Comparison of ENCODE assay signal across 17 cellular contexts in the genomic region with DNA sequence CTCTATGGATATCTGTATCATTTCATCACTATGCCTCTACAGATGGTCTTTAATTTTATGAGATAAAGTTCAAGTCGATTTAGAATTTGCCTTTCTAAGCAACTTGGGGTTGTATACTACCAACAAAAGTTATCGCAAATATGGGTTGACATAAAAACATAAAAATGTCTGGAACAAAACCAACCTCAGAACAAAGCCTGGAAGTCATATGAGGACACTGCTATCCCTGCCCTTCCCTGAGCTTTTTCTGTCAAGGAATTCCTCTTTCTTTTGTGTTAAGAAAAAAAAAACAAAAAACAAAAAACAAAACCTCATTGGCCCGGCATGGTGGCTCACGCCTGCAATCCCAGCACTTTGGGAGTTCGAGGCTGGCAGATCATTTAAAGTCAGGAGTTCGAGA.
DNase-seq lines count a peak whose midpoint lies in the region; ATAC-seq, FAIRE-seq and TF ChIP-seq lines count a peak whose summit lies in the region.
"Had no signal": no experiment of that assay in that cellular context is flagged by ENCODE, and none has a peak within 500 bp of the region (broad histone marks: within the 10 kb centered on the region; RNA-seq: fewer than 3 reads in every experiment).

No MANE protein-coding gene starts in this region.

- H3K27me3 ChIP-seq in right lobe of liver (no peaks in the 10 kb centered on the region), HepG2 (ENCODE audit: control insufficient read depth in 1 of 2, insufficient read depth in 2 of 2, low read length in 2 of 2) (no peaks in the 10 kb centered on the region), endothelial cell of umbilical vein (ENCODE audit: control insufficient read depth in 2 of 2, insufficient read depth in 2 of 2, low read length in 2 of 2) (peaks cover 0 to 2% of the 10 kb centered on the region in 2 experiments), A673 (replicated peaks; ENCODE audit: insufficient read depth, low read depth, low read length, poor library complexity) (no peaks in the 10 kb centered on the region)

- H3K9me3 ChIP-seq in right lobe of liver (no peaks in the 10 kb centered on the region), HepG2 (ENCODE audit: low read length) (no peaks in the 10 kb centered on the region), endothelial cell of umbilical vein (replicated peaks; ENCODE audit: control insufficient read depth, insufficient read depth, low read length) (no peaks in the 10 kb centered on the region), A673 (ENCODE audit: low read depth, low read length, poor library complexity, severe bottlenecking) (no peaks in the 10 kb centered on the region)
- H3K9me3 ChIP-seq: Caco-2, HAP-1 had no signal

- TF ChIP-seq CTCF in right lobe of liver (IDR thresholded peaks at IDR 0.05), result no peak
- TF ChIP-seq CTCF in HepG2 (CRISPR knock-in tag; IDR thresholded peaks at IDR 0.05), result no peak
- TF ChIP-seq CTCF in endothelial cell of umbilical vein (IDR thresholded peaks at IDR 0.05; ENCODE audit: extremely low read depth in 1 of 2, insufficient read depth in 1 of 2, low read depth in 1 of 2, low read length in 2 of 2), result no peak
- TF ChIP-seq CTCF in A673 (conservative IDR thresholded peaks at IDR 0.05; ENCODE audit: low read depth, low read length), result no peak

- H3K4me2 ChIP-seq in HepG2 (ENCODE audit: low read depth, low read length), result no peak overlapping the region
- no peak overlapping the region for H3K4me2 ChIP-seq in endothelial cell of umbilical vein (ENCODE audit: insufficient read depth, low read length)

- ATAC-seq in right lobe of liver (peak; percentile 43 to 66 (median 50)), HepG2 (no peak)

- BruUV-seq in HepG2 (replicated peaks; lab: Mats Ljungman, UMichigan) (no TSS peak), endothelial cell of umbilical vein (replicated peaks; lab: Mats Ljungman, UMichigan) (no TSS peak), A673 (replicated peaks; lab: Mats Ljungman, UMichigan) (no TSS peak)

- H3K4me3 ChIP-seq in right lobe of liver (no peak overlapping the region), HepG2 (replicated peaks in 1 of 3; ENCODE audit: insufficient read depth in 1 of 3, low read depth in 2 of 3, low read length in 3 of 3) (no peak overlapping the region), endothelial cell of umbilical vein (replicated peaks in 1 of 3; ENCODE audit: insufficient read depth in 1 of 3, low read depth in 1 of 3, low read length in 3 of 3) (no peak overlapping the region), A673 (ENCODE audit: low read depth, low read length, poor library complexity, severe bottlenecking) (no peak overlapping the region)
- H3K4me3 ChIP-seq: HAP-1 had no signal

- intact Hi-C loops in right lobe of liver (cut with DNase I), result no loop called here
- intact Hi-C loops in HepG2 (cut with micrococcal nuclease; ENCODE audit: unreplicated experiment), result no loop called here
- intact Hi-C loops in endothelial cell of umbilical vein (cut with micrococcal nuclease), result no loop called here
- intact Hi-C loops in A673 (cut with micrococcal nuclease; ENCODE audit: unreplicated experiment), result no loop called here

- POLR2A ChIA-PET in HepG2 (lab: Yijun Ruan, JAX) (no interaction called here), endothelial cell of umbilical vein (lab: Charles Lee) (no interaction called here), A673 (lab: Charles Lee; ENCODE audit: low non-redundant PET) (no interaction called here)

- CTCF ChIA-PET in HepG2 (lab: Yijun Ruan, JAX; ENCODE audit: low intra/inter-chr PET ratio, low total read pairs), result no interaction called here
- CTCF ChIA-PET in endothelial cell of umbilical vein (lab: Charles Lee), result interaction anchor here (0.9 to 3.4 kb wide), 3 partner anchors 12 to 41 kb away, joined by 3 to 16 read pairs (median 5); no protein-coding TSS in a partner anchor
- CTCF ChIA-PET in A673 (lab: Charles Lee), result no interaction called here

- H3K4me1 ChIP-seq in right lobe of liver (no peaks in the 10 kb centered on the region), HepG2 (ENCODE audit: insufficient read depth, low read length) (no peaks in the 10 kb centered on the region), endothelial cell of umbilical vein (ENCODE audit: control insufficient read depth, extremely low read depth, insufficient read depth, low read length) (no peaks in the 10 kb centered on the region), A673 (ENCODE audit: insufficient read depth, low read length, poor library complexity, severe bottlenecking) (peaks cover 6% of the 10 kb centered on the region)
- H3K4me1 ChIP-seq: Caco-2, HAP-1 had no signal

- H3K27ac ChIP-seq in right lobe of liver (no peak overlapping the region), HepG2 (ENCODE audit: extremely low read length, insufficient read depth, low read length) (no peak overlapping the region), endothelial cell of umbilical vein (ENCODE audit: insufficient read depth, low read depth, low read length) (no peak overlapping the region), A673 (ENCODE audit: low read depth, low read length, poor library complexity, severe bottlenecking) (no peak overlapping the region)
- H3K27ac ChIP-seq: C4-2B had no signal

- no peak for TF ChIP-seq RAD21 in HepG2 (CRISPR knock-in tag; IDR thresholded peaks at IDR 0.05)

- in situ Hi-C loops in HepG2 (cut with HindIII; ENCODE audit: extremely low pct_ligation_motif_present, low pct_unique_long_range_greater_than_20kb), result no loop called here

- H2AFZ ChIP-seq in HepG2 (ENCODE audit: low read length) (no peak overlapping the region), endothelial cell of umbilical vein (ENCODE audit: low read depth, low read length) (no peak overlapping the region)

- H3K36me3 ChIP-seq in right lobe of liver (no peaks in the 10 kb centered on the region), HepG2 (replicated peaks in 1 of 2; ENCODE audit: control insufficient read depth in 1 of 2, insufficient read depth in 2 of 2, low read length in 2 of 2) (no peaks in the 10 kb centered on the region), endothelial cell of umbilical vein (ENCODE audit: control insufficient read depth in 2 of 2, extremely low read depth in 1 of 2, insufficient read depth in 2 of 2, low read length in 2 of 2) (no peaks in the 10 kb centered on the region), A673 (ENCODE audit: insufficient read depth, low read length, poor library complexity, severe bottlenecking) (no peaks in the 10 kb centered on the region)
- H3K36me3 ChIP-seq: HAP-1 had no signal

- WGBS in right lobe of liver (ENCODE audit: insufficient coverage, low coverage, low lambda C conversion rate, missing lambda C conversion rate), result 56% methylated on average over 6 of the region's 6 CpGs
- WGBS in HepG2 (ENCODE audit: low lambda C conversion rate), result 47% methylated on average over 6 of the region's 6 CpGs

- FAIRE-seq in HepG2 (lab: Jason Lieb, UNC) (no peak), endothelial cell of umbilical vein (lab: Jason Lieb, UNC) (no peak)
- FAIRE-seq: A204.1, D721Med, G401.6, GM12891, GM19239, H1 had no signal

- no peaks in the 10 kb centered on the region for H4K20me1 ChIP-seq in HepG2 (ENCODE audit: insufficient read depth, low read length)
- H4K20me1 ChIP-seq in endothelial cell of umbilical vein (replicated peaks; ENCODE audit: control insufficient read depth, extremely low read depth, insufficient read depth, low read length), result no peaks in the 10 kb centered on the region

- no peak for TF ChIP-seq POLR2A in right lobe of liver (IDR thresholded peaks at IDR 0.05)
- TF ChIP-seq POLR2A in HepG2 (IDR thresholded peaks at IDR 0.05; ENCODE audit: insufficient read depth in 1 of 2, low read depth in 2 of 2, low read length in 2 of 2), result no peak
- no peak for TF ChIP-seq POLR2A in endothelial cell of umbilical vein (IDR thresholded peaks at IDR 0.05; ENCODE audit: low read depth, low read length)

- dilution Hi-C loops in endothelial cell of umbilical vein (cut with MboI; ENCODE audit: extremely low pct_ligation_motif_present, low sequenced_read_pairs), result no loop called here

- H3K79me2 ChIP-seq in HepG2 (ENCODE audit: insufficient read depth, low read length) (no peaks in the 10 kb centered on the region), endothelial cell of umbilical vein (ENCODE audit: control insufficient read depth, insufficient read depth, low read length) (no peaks in the 10 kb centered on the region)

- DNase-seq in right lobe of liver (no peak), HepG2 (ENCODE audit: low spot score) (no peak), endothelial cell of umbilical vein (ENCODE audit: low read depth, low spot score) (peak; percentile 27), pulmonary artery endothelial cell (ENCODE audit: low read depth, low spot score) (peak; percentile 24), A673 (ENCODE audit: low spot score) (no peak), NCI-H146 (lab: John Stamatoyannopoulos, UW) (no peak)
- DNase-seq: AML-193; Caco-2; CD4-positive, alpha-beta T cell had no signal

- H3K9me1 ChIP-seq in endothelial cell of umbilical vein (replicated peaks; ENCODE audit: control insufficient read depth, extremely low read depth, insufficient read depth, low read length), result no peaks in the 10 kb centered on the region

- TF ChIP-seq EP300 in HepG2 (IDR thresholded peaks at IDR 0.05; ENCODE audit: low read depth in 2 of 2, low read length in 2 of 2) (no peak), HepG2 (CRISPR knock-in tag; IDR thresholded peaks at IDR 0.05; ENCODE audit: borderline replicate concordance) (no peak)

- H3K9ac ChIP-seq in HepG2 (ENCODE audit: insufficient read depth, low read depth, low read length) (no peak overlapping the region), endothelial cell of umbilical vein (replicated peaks; ENCODE audit: extremely low read depth, insufficient read depth, low read length) (no peak overlapping the region)

TF ChIP-seq in HepG2, 621 proteins besides CTCF, POLR2A, EP300 and RAD21:
- TF ChIP-seq TOE1 (CRISPR knock-in tag; IDR thresholded peaks at IDR 0.05) (no peak), FOXC1 (CRISPR knock-in tag; IDR thresholded peaks at IDR 0.05; ENCODE audit: borderline replicate concordance) (no peak), ZMYM3 (CRISPR knock-in tag; IDR thresholded peaks at IDR 0.05) (no peak)

TF ChIP-seq in endothelial cell of umbilical vein, 7 proteins besides CTCF, POLR2A, EP300 and RAD21:
- no peak for TF ChIP-seq GATA2 (IDR thresholded peaks at IDR 0.05; ENCODE audit: insufficient read depth, insufficient read length, low read depth, low read length)
- TF ChIP-seq JUN (IDR thresholded peaks at IDR 0.05; ENCODE audit: borderline replicate concordance, insufficient read depth, insufficient read length, low read depth), result no peak

Comparison
In these comparisons a context has a peak if more than half of its experiments do, and no peak if none do; other contexts are left out.
1. DNase-seq: peak in endothelial cell of umbilical vein (single experiment) and pulmonary artery endothelial cell (single experiment); none in right lobe of liver (0 of 3), HepG2 (single experiment), A673 (single experiment) and NCI-H146 (single experiment).